ENCODE assay signal across 8 cellular contexts in genomic region chr9:95494416-95495371, GRCh38. TPM values are rescaled to one million over a fixed set of nuclear protein-coding genes. Genes with fewer than 3 reads are reported as not detected.
DNase-seq lines count a peak whose midpoint lies in the region; ATAC-seq and TF ChIP-seq lines count a peak whose summit lies in the region.

No MANE protein-coding gene starts in this region.

- H3K9me3 ChIP-seq in CD8-positive, alpha-beta T cell (ENCODE audit: low read length) = no peaks in the 10 kb centered on the region
- H3K9me3 ChIP-seq in Peyer's patch = no peaks in the 10 kb centered on the region

- CTCF ChIA-PET in CD8-positive, alpha-beta T cell (lab: Charles Lee) = interaction anchor here (1.1 to 1.8 kb wide), 4 partner anchors 11 to 723 kb away, joined by 4 to 7 read pairs (median 4); no protein-coding TSS in a partner anchor

- TF ChIP-seq POLR2A in Peyer's patch (IDR thresholded peaks at IDR 0.05) = no peak

- H3K4me3 ChIP-seq in CD8-positive, alpha-beta T cell (ENCODE audit: low read depth, low read length) = peak overlapping the region; percentile 28
- peak overlapping the region in 3 of 4 donors; percentile 9 to 26 (median 20) for H3K4me3 ChIP-seq in Peyer's patch

- H3K4me1 Mint-ChIP-seq in CD8-positive, alpha-beta T cell (ENCODE audit: low read depth) = peaks cover 78% of the 10 kb centered on the region
- peaks cover 16% of the 10 kb centered on the region for H3K4me1 Mint-ChIP-seq in memory B cell

- peak overlapping the region; percentile 83 for H3K4me3 Mint-ChIP-seq in CD8-positive, alpha-beta T cell
- H3K4me3 Mint-ChIP-seq in memory B cell = peak overlapping the region; percentile 92

- POLR2A ChIA-PET in CD8-positive, alpha-beta T cell (lab: Charles Lee) = interaction anchor here (0.5 to 2.2 kb wide), 10 partner anchors 10 to 230 kb away, joined by 3 to 12 read pairs (median 4); partner anchors contain the start of gene PTCH1

- no peak for TF ChIP-seq CTCF in CD8-positive, alpha-beta T cell (IDR thresholded peaks at IDR 0.05)
- no peak for TF ChIP-seq CTCF in Peyer's patch (IDR thresholded peaks at IDR 0.05)

- peaks cover 6% of the 10 kb centered on the region for H3K27me3 Mint-ChIP-seq in CD8-positive, alpha-beta T cell (ENCODE audit: low read depth)
- H3K27me3 Mint-ChIP-seq in memory B cell = peaks cover 2% of the 10 kb centered on the region

- peak overlapping the region; percentile 69 for H3K27ac ChIP-seq in CD8-positive, alpha-beta T cell (ENCODE audit: low read depth, low read length)
- H3K27ac ChIP-seq in Peyer's patch = peak overlapping the region; percentile 59 to 64 (median 62)

- peak overlapping the region; percentile 96 for H3K27ac Mint-ChIP-seq in CD8-positive, alpha-beta T cell
- H3K27ac Mint-ChIP-seq in memory B cell = peak overlapping the region; percentile 90

- ATAC-seq in CD8-positive, alpha-beta T cell = peak; percentile 95
- ATAC-seq in GM19463 (IDR thresholded peaks at IDR 0.05; ENCODE audit: unreplicated experiment) (peak; percentile 98), HG03565 (IDR thresholded peaks at IDR 0.05; ENCODE audit: unreplicated experiment) (peak; percentile 73), memory B cell (ENCODE audit: low read depth) (peak; percentile 93)

- peak; percentile 71 to 93 (median 88) for DNase-seq in CD8-positive, alpha-beta T cell
- DNase-seq in Peyer's patch (peak; percentile 77 to 92 (median 78)), activated gamma-delta T cell treated with Interleukin-2 at 50 U/mL for 16 hours (peak; percentile 80), memory B cell (ENCODE audit: low spot score in 2 of 2) (peak; percentile 64 to 68), NCI-H146 (lab: John Stamatoyannopoulos, UW) (no peak)
- DNase-seq in stimulated activated naive CD4-positive, alpha-beta T cell (lab: John Stamatoyannopoulos, UW) = peak; percentile 74 to 88 (median 84)

- H3K4me1 ChIP-seq in CD8-positive, alpha-beta T cell (ENCODE audit: insufficient read depth, low read length) = peaks cover 81% of the 10 kb centered on the region
- H3K4me1 ChIP-seq in Peyer's patch = peaks cover 0 to 9% (median 4%) of the 10 kb centered on the region in 4 donors

- no peaks in the 10 kb centered on the region for H3K9me3 Mint-ChIP-seq in CD8-positive, alpha-beta T cell
- no peaks in the 10 kb centered on the region for H3K9me3 Mint-ChIP-seq in memory B cell

- intact Hi-C loops in CD8-positive, alpha-beta T cell (cut with DNase I, micrococcal nuclease) = loop anchor here (1.0 to 10.0 kb wide), 12 partner anchors 10 to 723 kb away; partner anchors contain the start of genes ERCC6L2 (in 1 of the 2) and FANCC (in 1 of the 2)

- no peaks in the 10 kb centered on the region for H3K36me3 ChIP-seq in CD8-positive, alpha-beta T cell (ENCODE audit: insufficient read depth, low read length)
- H3K36me3 ChIP-seq in Peyer's patch = no peaks in the 10 kb centered on the region

- no peaks in the 10 kb centered on the region for H3K36me3 Mint-ChIP-seq in CD8-positive, alpha-beta T cell
- H3K36me3 Mint-ChIP-seq in memory B cell = no peaks in the 10 kb centered on the region

- H3K27me3 ChIP-seq in CD8-positive, alpha-beta T cell (ENCODE audit: insufficient read depth, low read length) = no peaks in the 10 kb centered on the region
- H3K27me3 ChIP-seq in Peyer's patch = no peaks in the 10 kb centered on the region

RNA-seq across cellular contexts. Expression of gene PTCH1, which starts 22.1 kb away (rescaled TPM):
- 10 to 100 TPM; 11.8 to 13.7 TPM for total RNA-seq in CD8-positive, alpha-beta T cell
- 10 to 100 TPM; 16.5 to 71.0 (median 24.0) TPM for total RNA-seq in Peyer's patch
